Comparison of ENCODE assay signal across 8 cellular contexts in genomic region chr3:47282424-47283192, GRCh38. TPM values are rescaled to one million over a fixed set of nuclear protein-coding genes. Genes with fewer than 3 reads are reported as not detected.
A peak's percentile ranks its signal among the peaks of the same experiment; 100 is the strongest.
DNase-seq lines count a peak whose midpoint lies in the region; ATAC-seq and TF ChIP-seq lines count a peak whose summit lies in the region.

A gene with protein sequence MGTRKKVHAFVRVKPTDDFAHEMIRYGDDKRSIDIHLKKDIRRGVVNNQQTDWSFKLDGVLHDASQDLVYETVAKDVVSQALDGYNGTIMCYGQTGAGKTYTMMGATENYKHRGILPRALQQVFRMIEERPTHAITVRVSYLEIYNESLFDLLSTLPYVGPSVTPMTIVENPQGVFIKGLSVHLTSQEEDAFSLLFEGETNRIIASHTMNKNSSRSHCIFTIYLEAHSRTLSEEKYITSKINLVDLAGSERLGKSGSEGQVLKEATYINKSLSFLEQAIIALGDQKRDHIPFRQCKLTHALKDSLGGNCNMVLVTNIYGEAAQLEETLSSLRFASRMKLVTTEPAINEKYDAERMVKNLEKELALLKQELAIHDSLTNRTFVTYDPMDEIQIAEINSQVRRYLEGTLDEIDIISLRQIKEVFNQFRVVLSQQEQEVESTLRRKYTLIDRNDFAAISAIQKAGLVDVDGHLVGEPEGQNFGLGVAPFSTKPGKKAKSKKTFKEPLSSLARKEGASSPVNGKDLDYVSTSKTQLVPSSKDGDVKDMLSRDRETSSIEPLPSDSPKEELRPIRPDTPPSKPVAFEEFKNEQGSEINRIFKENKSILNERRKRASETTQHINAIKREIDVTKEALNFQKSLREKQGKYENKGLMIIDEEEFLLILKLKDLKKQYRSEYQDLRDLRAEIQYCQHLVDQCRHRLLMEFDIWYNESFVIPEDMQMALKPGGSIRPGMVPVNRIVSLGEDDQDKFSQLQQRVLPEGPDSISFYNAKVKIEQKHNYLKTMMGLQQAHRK (minus strand): TSS chr3:47282799. CDS start chr3:47277374, 5,425 bp downstream.
Gene KLHL18 (plus strand): TSS chr3:47282944. CDS start chr3:47282966, 22 bp downstream.

- peak; percentile 96 for DNase-seq in AG20443 (ENCODE audit: low spot score)
- peak; percentile 69 for DNase-seq in NCI-H446 treated with DMSO at 0.1 percent for 48 hours (lab: John Stamatoyannopoulos, UW)
- DNase-seq in activated CD4-positive, alpha-beta T cell treated with anti-CD3 and anti-CD28 coated beads for 1 hour = peak; percentile 95
- peak; percentile 96 for DNase-seq in chondrocyte (ENCODE audit: low spot score)
- DNase-seq in kidney epithelial cell (ENCODE audit: low read depth) = peak; percentile 73
- DNase-seq in stimulated activated CD4-positive, alpha-beta T cell treated with anti-CD3 and anti-CD28 coated beads, Interleukin-15, amount 100 ng/mL, for 24 hours = peak; percentile 98

- no peaks in the 10 kb centered on the region for H3K36me3 ChIP-seq in kidney epithelial cell (ENCODE audit: control insufficient read depth, insufficient read depth, low read length)

- H3K4me3 Mint-ChIP-seq in chondrocyte (ENCODE audit: unreplicated experiment) = peak within 1 kb of the TSS; percentile 99

- H3K36me3 Mint-ChIP-seq in chondrocyte (ENCODE audit: low read depth) = no peaks in the 10 kb centered on the region

- no peaks in the 10 kb centered on the region for H3K9me3 Mint-ChIP-seq in chondrocyte (ENCODE audit: low read depth)

- no peaks in the 10 kb centered on the region for H3K27me3 ChIP-seq in kidney epithelial cell (ENCODE audit: control insufficient read depth, insufficient read depth, low read length)

- H3K4me1 Mint-ChIP-seq in chondrocyte (ENCODE audit: low read depth) = peaks cover 30% of the 10 kb centered on the region

- no peaks in the 10 kb centered on the region for H3K27me3 Mint-ChIP-seq in chondrocyte (ENCODE audit: low read depth)

- H3K27ac Mint-ChIP-seq in chondrocyte (ENCODE audit: unreplicated experiment) = peak within 1 kb of the TSS; percentile 100

- H3K4me3 ChIP-seq in kidney epithelial cell (ENCODE audit: low read depth, low read length) = peak within 1 kb of the TSS; percentile 84

- peak; percentile 86 for ATAC-seq in GM19025 (IDR thresholded peaks at IDR 0.05; ENCODE audit: low read depth, unreplicated experiment)
- peak; percentile 84 for ATAC-seq in HG03280 (IDR thresholded peaks at IDR 0.05; ENCODE audit: unreplicated experiment)

- TF ChIP-seq CTCF in chondrocyte (IDR thresholded peaks at IDR 0.05) = no peak
- TF ChIP-seq CTCF in kidney epithelial cell (IDR thresholded peaks at IDR 0.05; ENCODE audit: insufficient read depth, low read length, poor library complexity, severe bottlenecking) = no peak

RNA-seq across cellular contexts. Expression of the first gene that starts in this region (rescaled TPM):
- 3.9 to 4.5 TPM (median 4.3 TPM) in 3 replicates for total RNA-seq in chondrocyte
- 7.1 and 14.5 TPM in 2 replicates for total RNA-seq in kidney epithelial cell

RNA-seq across cellular contexts. Expression of gene KLHL18, which starts in this region (rescaled TPM):
- total RNA-seq in chondrocyte = 31.9 to 34.6 TPM (median 32.3 TPM) in 3 replicates
- 21.5 and 26.3 TPM in 2 replicates for total RNA-seq in kidney epithelial cell

Comparison
In these comparisons a context has a peak if more than half of its experiments do, and no peak if none do; other contexts are left out.
1. Peak in every context shown above with its lines: DNase-seq, ATAC-seq and H3K4me3 ChIP-seq.